ENCODE assay signal across 23 cellular contexts in the genomic region with DNA sequence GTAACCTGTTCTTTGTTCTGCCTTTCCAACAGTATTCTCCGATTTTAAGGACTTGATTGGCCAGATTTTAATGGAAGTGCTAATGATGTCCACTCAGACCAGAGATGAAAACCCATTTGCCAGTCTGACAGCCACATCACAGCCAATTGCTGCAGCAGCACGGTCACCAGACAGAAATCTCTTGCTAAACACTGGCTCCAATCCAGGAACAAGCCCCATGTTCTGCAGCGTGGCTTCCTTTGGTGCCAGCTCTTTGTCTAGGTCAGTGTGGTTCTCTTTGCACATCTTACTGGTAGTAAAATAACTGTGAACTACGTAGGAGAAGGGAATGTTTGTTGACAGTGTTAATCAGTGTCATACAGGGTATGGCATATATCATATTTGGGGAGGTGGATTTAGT.
DNase-seq lines count a peak whose midpoint lies in the region; ATAC-seq and TF ChIP-seq lines count a peak whose summit lies in the region.
"Had no signal": no experiment of that assay in that cellular context is flagged by ENCODE, and none has a peak within 500 bp of the region (broad histone marks: within the 10 kb centered on the region; RNA-seq: fewer than 3 reads in every experiment).

No MANE protein-coding gene starts in this region.

- no peaks in the 10 kb centered on the region for H3K4me1 Mint-ChIP-seq in activated CD4-positive, alpha-beta T cell treated with anti-CD3 and anti-CD28 coated beads, Interleukin-2, amount 10 ng/mL, durations not matched to agents 24 days and 14 days
- no peaks in the 10 kb centered on the region for H3K4me1 Mint-ChIP-seq in activated T-cell treated with anti-CD3 and anti-CD28 coated beads, Interleukin-2, amount 50 U/mL, for 4 hours (ENCODE audit: low read depth)
- H3K4me1 Mint-ChIP-seq in activated T-helper 2 cell treated with anti-CD3 and anti-CD28 coated beads, Interferon-gamma antibody, Interleukin-2, Interleukin-4, amounts not matched to agents 10 μg/mL and 5 μg/mL and 100 μg/mL, durations not matched to agents 14 hours and 24 hours and 36 hours (ENCODE audit: low read depth), result no peaks in the 10 kb centered on the region
- H3K4me1 Mint-ChIP-seq: activated naive CD4-positive, alpha-beta T cell treated with anti-CD3 and anti-CD28 coated beads, Interleukin-2, amount 50 U/mL, for 24 hours had no signal

- intact Hi-C loops in activated CD4-positive, alpha-beta T cell treated with anti-CD3 and anti-CD28 coated beads, Interleukin-2, amount 10 ng/mL, durations not matched to agents 24 days and 14 days (cut with micrococcal nuclease), result no loop called here
- intact Hi-C loops in activated T-helper 2 cell treated with anti-CD3 and anti-CD28 coated beads, Interferon-gamma antibody, Interleukin-2, Interleukin-4, amounts not matched to agents 10 μg/mL and 5 μg/mL and 100 μg/mL, durations not matched to agents 14 hours and 24 hours and 36 hours (cut with micrococcal nuclease), result no loop called here

- H3K4me3 Mint-ChIP-seq in activated CD4-positive, alpha-beta T cell treated with anti-CD3 and anti-CD28 coated beads, Interleukin-2, amount 10 ng/mL, durations not matched to agents 24 days and 14 days, result no peak overlapping the region
- no peak overlapping the region for H3K4me3 Mint-ChIP-seq in activated T-cell treated with anti-CD3 and anti-CD28 coated beads, Interleukin-2, amount 50 U/mL, for 4 hours
- H3K4me3 Mint-ChIP-seq in activated T-helper 2 cell treated with anti-CD3 and anti-CD28 coated beads, Interferon-gamma antibody, Interleukin-2, Interleukin-4, amounts not matched to agents 10 μg/mL and 5 μg/mL and 100 μg/mL, durations not matched to agents 14 hours and 24 hours and 36 hours (ENCODE audit: low read depth), result no peak overlapping the region
- H3K4me3 Mint-ChIP-seq: activated CD8-positive, alpha-beta T cell treated with anti-CD3 and anti-CD28 coated beads for 36 hours; activated naive CD4-positive, alpha-beta T cell treated with anti-CD3 and anti-CD28 coated beads, Interleukin-2, amount 50 U/mL, for 24 hours; activated T-cell treated with anti-CD3 and anti-CD28 coated beads, Interleukin-2, amount 50 U/mL, for 24 hours; nephron; T-helper 17 cell had no signal

- DNase-seq in Ammon's horn (ENCODE audit: low spot score), result peak; percentile 71
- DNase-seq in fibroblast of pulmonary artery (ENCODE audit: low read depth), result peak; percentile 15
- DNase-seq in midbrain (lab: John Stamatoyannopoulos, UW), result peak; percentile 48
- DNase-seq in AML-193 (lab: John Stamatoyannopoulos, UW), result no peak
- DNase-seq in activated CD4-positive, alpha-beta T cell treated with anti-CD3 and anti-CD28 coated beads, Interleukin-2, amount 10 ng/mL, durations not matched to agents 24 days and 14 days, result no peak
- DNase-seq in activated T-cell treated with anti-CD3 and anti-CD28 coated beads, Interleukin-2, amount 50 U/mL, for 4 hours, result no peak
- DNase-seq in activated T-helper 2 cell treated with anti-CD3 and anti-CD28 coated beads, Interferon-gamma antibody, Interleukin-2, Interleukin-4, amounts not matched to agents 10 μg/mL and 5 μg/mL and 100 μg/mL, durations not matched to agents 14 hours and 24 hours and 36 hours (ENCODE audit: low spot score), result no peak
- DNase-seq: activated CD8-positive, alpha-beta T cell treated with anti-CD3 and anti-CD28 coated beads for 36 hours; activated T-cell treated with anti-CD3 and anti-CD28 coated beads, Interleukin-2, amount 50 U/mL, for 24 hours; mesenchymal stem cell; NCI-H1048; PC-3; SJCRH30; stimulated activated CD4-positive, alpha-beta T cell treated with anti-CD3 and anti-CD28 coated beads, Interleukin-4, amount 100 ng/mL, for 1 hour; T-helper 17 cell had no signal

- H3K36me3 Mint-ChIP-seq in activated CD4-positive, alpha-beta T cell treated with anti-CD3 and anti-CD28 coated beads, Interleukin-2, amount 10 ng/mL, durations not matched to agents 24 days and 14 days (ENCODE audit: low read depth), result peaks cover 32% of the 10 kb centered on the region
- peaks cover 41% of the 10 kb centered on the region for H3K36me3 Mint-ChIP-seq in activated T-cell treated with anti-CD3 and anti-CD28 coated beads, Interleukin-2, amount 50 U/mL, for 4 hours (ENCODE audit: insufficient read depth)
- peaks cover 39% of the 10 kb centered on the region for H3K36me3 Mint-ChIP-seq in activated T-helper 2 cell treated with anti-CD3 and anti-CD28 coated beads, Interferon-gamma antibody, Interleukin-2, Interleukin-4, amounts not matched to agents 10 μg/mL and 5 μg/mL and 100 μg/mL, durations not matched to agents 14 hours and 24 hours and 36 hours (ENCODE audit: low read depth)

- no peaks in the 10 kb centered on the region for H3K27me3 Mint-ChIP-seq in activated CD4-positive, alpha-beta T cell treated with anti-CD3 and anti-CD28 coated beads, Interleukin-2, amount 10 ng/mL, durations not matched to agents 24 days and 14 days
- no peaks in the 10 kb centered on the region for H3K27me3 Mint-ChIP-seq in activated T-cell treated with anti-CD3 and anti-CD28 coated beads, Interleukin-2, amount 50 U/mL, for 4 hours (ENCODE audit: low read depth)
- H3K27me3 Mint-ChIP-seq in activated T-helper 2 cell treated with anti-CD3 and anti-CD28 coated beads, Interferon-gamma antibody, Interleukin-2, Interleukin-4, amounts not matched to agents 10 μg/mL and 5 μg/mL and 100 μg/mL, durations not matched to agents 14 hours and 24 hours and 36 hours (ENCODE audit: low read depth), result no peaks in the 10 kb centered on the region
- H3K27me3 Mint-ChIP-seq: activated CD8-positive, alpha-beta T cell treated with anti-CD3 and anti-CD28 coated beads for 36 hours; activated naive CD4-positive, alpha-beta T cell treated with anti-CD3 and anti-CD28 coated beads, Interleukin-2, amount 50 U/mL, for 24 hours; activated T-cell treated with anti-CD3 and anti-CD28 coated beads, Interleukin-2, amount 50 U/mL, for 24 hours; T-helper 17 cell had no signal

- H3K4me3 ChIP-seq in fibroblast of pulmonary artery (replicated peaks; ENCODE audit: low read depth, low read length), result no peak overlapping the region
- H3K4me3 ChIP-seq: A549, GM12878, SJCRH30, skin epidermis had no signal

- H3K9me3 Mint-ChIP-seq in activated CD4-positive, alpha-beta T cell treated with anti-CD3 and anti-CD28 coated beads, Interleukin-2, amount 10 ng/mL, durations not matched to agents 24 days and 14 days, result no peaks in the 10 kb centered on the region
- no peaks in the 10 kb centered on the region for H3K9me3 Mint-ChIP-seq in activated T-cell treated with anti-CD3 and anti-CD28 coated beads, Interleukin-2, amount 50 U/mL, for 4 hours
- no peaks in the 10 kb centered on the region for H3K9me3 Mint-ChIP-seq in activated T-helper 2 cell treated with anti-CD3 and anti-CD28 coated beads, Interferon-gamma antibody, Interleukin-2, Interleukin-4, amounts not matched to agents 10 μg/mL and 5 μg/mL and 100 μg/mL, durations not matched to agents 14 hours and 24 hours and 36 hours
- H3K9me3 Mint-ChIP-seq: activated CD8-positive, alpha-beta T cell treated with anti-CD3 and anti-CD28 coated beads for 36 hours; activated naive CD4-positive, alpha-beta T cell treated with anti-CD3 and anti-CD28 coated beads, Interleukin-2, amount 50 U/mL, for 24 hours; activated T-cell treated with anti-CD3 and anti-CD28 coated beads, Interleukin-2, amount 50 U/mL, for 24 hours; nephron had no signal

- no peak for TF ChIP-seq CTCF in fibroblast of pulmonary artery (IDR thresholded peaks at IDR 0.05; ENCODE audit: low read length, missing control alignments)

- no peak overlapping the region for H3K27ac Mint-ChIP-seq in activated CD4-positive, alpha-beta T cell treated with anti-CD3 and anti-CD28 coated beads, Interleukin-2, amount 10 ng/mL, durations not matched to agents 24 days and 14 days
- H3K27ac Mint-ChIP-seq in activated T-helper 2 cell treated with anti-CD3 and anti-CD28 coated beads, Interferon-gamma antibody, Interleukin-2, Interleukin-4, amounts not matched to agents 10 μg/mL and 5 μg/mL and 100 μg/mL, durations not matched to agents 14 hours and 24 hours and 36 hours, result no peak overlapping the region
- H3K27ac Mint-ChIP-seq: activated CD8-positive, alpha-beta T cell treated with anti-CD3 and anti-CD28 coated beads for 36 hours; activated naive CD4-positive, alpha-beta T cell treated with anti-CD3 and anti-CD28 coated beads, Interleukin-2, amount 50 U/mL, for 24 hours; activated T-cell treated with anti-CD3 and anti-CD28 coated beads, Interleukin-2, amount 50 U/mL, for 24 hours; nephron; T-helper 17 cell had no signal

- H3K27ac ChIP-seq in angular gyrus (ENCODE audit: low read depth, low read length), result peak overlapping the region; percentile 77
- H3K27ac ChIP-seq: A549, C4-2B, KMS-11, SJCRH30 had no signal

- no peak for ATAC-seq in activated T-cell treated with anti-CD3 and anti-CD28 coated beads, Interleukin-2, amount 50 U/mL, for 4 hours
- ATAC-seq: A549; activated CD8-positive, alpha-beta T cell treated with anti-CD3 and anti-CD28 coated beads for 36 hours; GM12878; PC-3; T-helper 17 cell had no signal

Comparison
In these comparisons a context has a peak if more than half of its experiments do, and no peak if none do; other contexts are left out.
1. DNase-seq: peak in Ammon's horn (single experiment), fibroblast of pulmonary artery (single experiment) and midbrain (single experiment); none in AML-193 (0 of 2), activated CD4-positive, alpha-beta T cell treated with anti-CD3 and anti-CD28 coated beads, Interleukin-2, amount 10 ng/mL, durations not matched to agents 24 days and 14 days (single experiment), activated T-cell treated with anti-CD3 and anti-CD28 coated beads, Interleukin-2, amount 50 U/mL, for 4 hours (single experiment) and activated T-helper 2 cell treated with anti-CD3 and anti-CD28 coated beads, Interferon-gamma antibody, Interleukin-2, Interleukin-4, amounts not matched to agents 10 μg/mL and 5 μg/mL and 100 μg/mL, durations not matched to agents 14 hours and 24 hours and 36 hours (single experiment).